ENCODE assay signal across 12 cellular contexts in genomic region chrX:44945736-44946135, GRCh38.
DNase-seq lines count a peak whose midpoint lies in the region; ATAC-seq, FAIRE-seq and TF ChIP-seq lines count a peak whose summit lies in the region.
"Had no signal": no experiment of that assay in that cellular context is flagged by ENCODE, and none has a peak within 500 bp of the region (broad histone marks: within the 10 kb centered on the region; RNA-seq: fewer than 3 reads in every experiment).

No MANE protein-coding gene starts in this region.

- H3K27me3 ChIP-seq in MM.1S (replicated peaks; ENCODE audit: insufficient read depth, low read length): no peaks in the 10 kb centered on the region
- no peaks in the 10 kb centered on the region for H3K27me3 ChIP-seq in K562 (ENCODE audit: control insufficient read depth in 2 of 2, insufficient read depth in 2 of 2, low read length in 2 of 2)
- H3K27me3 ChIP-seq: BLaER1 treated with 17β-estradiol and CSF1 and Interleukin-3, amounts not matched to agents 10 nM and 100 nM had no signal

- H3K9me3 ChIP-seq in MM.1S (replicated peaks; ENCODE audit: insufficient read depth, low read length) (no peaks in the 10 kb centered on the region), K562 (replicated peaks; ENCODE audit: control insufficient read depth, insufficient read depth, low read depth, low read length) (no peaks in the 10 kb centered on the region; the same call in 1 of the 2 replicates)

- BruUV-seq in K562 (replicated peaks; lab: Mats Ljungman, UMichigan): no TSS peak

- H4K20me1 ChIP-seq in MM.1S (ENCODE audit: insufficient read depth, low read length): peaks cover 4% of the 10 kb centered on the region; the same call in 1 of the 2 replicates
- no peaks in the 10 kb centered on the region for H4K20me1 ChIP-seq in K562 (replicated peaks; ENCODE audit: control insufficient read depth, insufficient read depth, low read length)

- WGBS in K562 (ENCODE audit: insufficient coverage, low coverage, missing lambda C conversion rate): 82% methylated on average over 4 of the region's 4 CpGs

- H3K9ac ChIP-seq in MM.1S (ENCODE audit: low read length) (no peak overlapping the region), K562 (ENCODE audit: insufficient read depth in 1 of 2, low read depth in 2 of 2, low read length in 2 of 2) (no peak overlapping the region)
- H3K9ac ChIP-seq: BLaER1 treated with 17β-estradiol and CSF1 and Interleukin-3, amounts not matched to agents 10 nM and 100 nM had no signal

- no peak for FAIRE-seq in K562 (lab: Jason Lieb, UNC)

- H3K9me2 ChIP-seq in MM.1S (replicated peaks; ENCODE audit: insufficient read depth, low read length): no peaks in the 10 kb centered on the region

- ATAC-seq in Right ventricle myocardium superior (ENCODE audit: poor library complexity) (peak; percentile 36), K562 (peak; percentile 60; the same call in 2 of the 3 replicates), GM19397 (IDR thresholded peaks at IDR 0.05; ENCODE audit: unreplicated experiment) (no peak), GM21390 (IDR thresholded peaks at IDR 0.05; ENCODE audit: unreplicated experiment) (no peak)
- ATAC-seq: stimulated activated memory B cell treated with anti-CD40 and anti-IgM and Interleukin-4, amounts not matched to agents 10 μg/mL and 1 μg/mL and 100 μg/mL, for 72 hours had no signal

- H3K27ac ChIP-seq in MM.1S (ENCODE audit: low read length) (no peak overlapping the region), K562 (ENCODE audit: extremely low read depth, low read depth, low read length) (no peak overlapping the region)
- H3K27ac ChIP-seq: BLaER1 treated with 17β-estradiol and CSF1 and Interleukin-3, amounts not matched to agents 10 nM and 100 nM; skin epidermis had no signal

- H3K4me3 ChIP-seq in MM.1S (ENCODE audit: low read length) (no peak overlapping the region), K562 (no peak overlapping the region), retinal pigment epithelial cell (ENCODE audit: low read length) (no peak overlapping the region)
- H3K4me3 ChIP-seq: skin epidermis had no signal

- no peaks in the 10 kb centered on the region for H3K9me1 ChIP-seq in K562 (ENCODE audit: control insufficient read depth, insufficient read depth, low read length)

- TF ChIP-seq CTCF in MM.1S (IDR thresholded peaks at IDR 0.05; ENCODE audit: low read length): peak; percentile 19; the same call in 1 of the 2 replicates
- peak in 2 of 3 experiments; percentile 32; a peak in 2 of 6 replicates for TF ChIP-seq CTCF in K562 (IDR thresholded peaks at IDR 0.05 in 2 of 3, conservative IDR thresholded peaks at IDR 0.05 in 1 of 3; ENCODE audit: insufficient read depth in 2 of 3, low read depth in 1 of 3, low read length in 3 of 3)
- peak; percentile 22 for TF ChIP-seq CTCF in retinal pigment epithelial cell (conservative IDR thresholded peaks at IDR 0.05; ENCODE audit: low read depth, low read length)

- TF ChIP-seq POLR2A in K562 (conservative IDR thresholded peaks at IDR 0.05): no peak

- DNase-seq in Right ventricle myocardium superior: no peak
- no peak for DNase-seq in cardiac septum (ENCODE audit: low spot score)
- no peak for DNase-seq in MM.1S
- DNase-seq in K562 (ENCODE audit: extremely low read depth in 1 of 4, low spot score in 3 of 4): peak; percentile 9 to 25 (median 17)
- no peak for DNase-seq in retinal pigment epithelial cell (ENCODE audit: low read depth)
- DNase-seq in glomerular visceral epithelial cell (ENCODE audit: extremely low spot score): no peak
- DNase-seq: RPMI8226 had no signal

- no peaks in the 10 kb centered on the region for H3F3A ChIP-seq in MM.1S (ENCODE audit: insufficient read depth, low read length)

- in situ Hi-C loops in K562 (cut with MboI): no loop called here

- peak in 1 of 2 experiments; percentile 50; a peak in 2 of 4 replicates for TF ChIP-seq RAD21 in K562 (CRISPR knock-in tag; conservative IDR thresholded peaks at IDR 0.05 in 1 of 2, IDR thresholded peaks at IDR 0.05 in 1 of 2)

- CTCF ChIA-PET in K562 (lab: Yijun Ruan, JAX; ENCODE audit: low intra/inter-chr PET ratio): no interaction called here

- intact Hi-C loops in Right ventricle myocardium superior (cut with DNase I): no loop called here
- intact Hi-C loops in cardiac septum (cut with DNase I): no loop called here
- intact Hi-C loops in K562 (cut with micrococcal nuclease): no loop called here

- no peak for TF ChIP-seq EP300 in K562 (IDR thresholded peaks at IDR 0.05; ENCODE audit: low read length)

- H3K79me2 ChIP-seq in MM.1S (ENCODE audit: low read length): peaks cover 97% of the 10 kb centered on the region
- peaks cover 96% of the 10 kb centered on the region for H3K79me2 ChIP-seq in K562 (ENCODE audit: control insufficient read depth, insufficient read depth, low read length)

- H3K36me3 ChIP-seq in MM.1S (replicated peaks; ENCODE audit: insufficient read depth, low read length): no peaks in the 10 kb centered on the region
- H3K36me3 ChIP-seq in K562 (ENCODE audit: control insufficient read depth, insufficient read depth, low read length): no peaks in the 10 kb centered on the region

- H2AFZ ChIP-seq in MM.1S (ENCODE audit: low read length) (no peak overlapping the region), K562 (ENCODE audit: low read depth, low read length) (no peak overlapping the region)

- H3K4me2 ChIP-seq in MM.1S (ENCODE audit: low read depth, low read length) (no peak overlapping the region), K562 (ENCODE audit: insufficient read depth, low read length) (no peak overlapping the region)
- H3K4me2 ChIP-seq: BLaER1 treated with 17β-estradiol and CSF1 and Interleukin-3, amounts not matched to agents 10 nM and 100 nM had no signal

- POLR2A ChIA-PET in K562 (lab: Yijun Ruan, JAX): interaction anchor here (1.0 kb wide), 1 partner anchor 10 kb away, joined by 3 read pairs; no protein-coding TSS in a partner anchor

- H3K4me1 ChIP-seq in MM.1S (ENCODE audit: low read length) (no peaks in the 10 kb centered on the region), K562 (replicated peaks in 1 of 2; ENCODE audit: control insufficient read depth in 2 of 2, insufficient read depth in 2 of 2, low read length in 2 of 2) (peaks cover 0 to 3% of the 10 kb centered on the region in 2 experiments; a peak in 3 of 5 replicates)

TF ChIP-seq in K562, 482 proteins besides CTCF, POLR2A, EP300 and RAD21:
- no peak for TF ChIP-seq ZNF766 (CRISPR knock-in tag; conservative IDR thresholded peaks at IDR 0.05)
- TF ChIP-seq RBFOX2 (IDR thresholded peaks at IDR 0.05; ENCODE audit: low read depth, low read length): no peak
- TF ChIP-seq HMG20A (CRISPR knock-in tag; conservative IDR thresholded peaks at IDR 0.05): no peak
- TF ChIP-seq NR2C1 (IDR thresholded peaks at IDR 0.05): 0 out of 2 replicates have a peak, but pooled peaks have one; percentile 31
- no peak for TF ChIP-seq NR2C1 (tag; IDR thresholded peaks at IDR 0.05)

Comparison
In these comparisons a context has a peak if more than half of its experiments do, and no peak if none do; other contexts are left out.
1. ATAC-seq: peak in Right ventricle myocardium superior (single experiment) and K562 (single experiment); none in GM19397 (single experiment) and GM21390 (single experiment).
2. DNase-seq: peak in K562 (4 of 4); none in Right ventricle myocardium superior (single experiment), cardiac septum (single experiment), MM.1S (single experiment), retinal pigment epithelial cell (single experiment) and glomerular visceral epithelial cell (single experiment).
3. Peak in every context shown above with its lines, with median percentiles within 50 percentile points of each other: CTCF ChIP-seq.